ENCODE assay signal across 8 cellular contexts in genomic region chr19:47111682-47112165, GRCh38. TPM values are rescaled to one million over a fixed set of nuclear protein-coding genes. Genes with fewer than 3 reads are reported as not detected.
A peak's percentile ranks its signal among the peaks of the same experiment; 100 is the strongest.
DNase-seq lines count a peak whose midpoint lies in the region; ATAC-seq and TF ChIP-seq lines count a peak whose summit lies in the region.

No MANE protein-coding gene starts in this region.

- H3F3A ChIP-seq in neural cell (ENCODE audit: insufficient read depth, low read length, poor library complexity, severe bottlenecking): peaks cover 6% of the 10 kb centered on the region

- no peak for DNase-seq in LNCaP clone FGC (ENCODE audit: low read depth)
- no peak for DNase-seq in dedifferentiated amniotic fluid mesenchymal stem cell (ENCODE audit: extremely low spot score)
- no peak for DNase-seq in omental fat pad (ENCODE audit: low spot score)
- no peak for DNase-seq in NCI-H2081 (lab: John Stamatoyannopoulos, UW)

- peaks cover 34% of the 10 kb centered on the region for H3K79me2 ChIP-seq in neural cell (replicated peaks; ENCODE audit: insufficient read depth, low read length)

- peak overlapping the region; percentile 28 for H2AFZ ChIP-seq in neural cell (ENCODE audit: low read depth, low read length)

- H3K4me3 ChIP-seq in BLaER1 treated with 17β-estradiol and CSF1 and Interleukin-3, amounts not matched to agents 10 nM and 100 nM: peak overlapping the region; percentile 76 to 96 (median 88)
- H3K4me3 ChIP-seq in LNCaP clone FGC (ENCODE audit: low read depth, low read length) (peak overlapping the region; percentile 75), duodenal mucosa (ENCODE audit: low read depth in 1 of 2, low read length in 2 of 2) (peak overlapping the region; percentile 89 to 98), neural cell (ENCODE audit: low read length) (peak overlapping the region; percentile 90)

- H3K27me3 ChIP-seq in BLaER1 treated with 17β-estradiol and CSF1 and Interleukin-3, amounts not matched to agents 10 nM and 100 nM: no peaks in the 10 kb centered on the region
- no peaks in the 10 kb centered on the region for H3K27me3 ChIP-seq in duodenal mucosa (ENCODE audit: control insufficient read depth in 1 of 2, insufficient read depth in 2 of 2, low read length in 2 of 2)
- H3K27me3 ChIP-seq in neural cell (ENCODE audit: insufficient read depth, low read depth, low read length): no peaks in the 10 kb centered on the region

- no peaks in the 10 kb centered on the region for H3K9me2 ChIP-seq in neural cell (ENCODE audit: insufficient read depth, low read length)

- peak overlapping the region; percentile 100 for H3K27ac ChIP-seq in BLaER1 treated with 17β-estradiol and CSF1 and Interleukin-3, amounts not matched to agents 10 nM and 100 nM
- H3K27ac ChIP-seq in duodenal mucosa (ENCODE audit: low read depth, low read length) (peak overlapping the region; percentile 100), neural cell (ENCODE audit: low read length) (peak overlapping the region; percentile 100)

- ATAC-seq in GM18870 (IDR thresholded peaks at IDR 0.05; ENCODE audit: unreplicated experiment) (no peak), omental fat pad (ENCODE audit: low FRiP score) (no peak)

- no peak for TF ChIP-seq EP300 in neural cell (conservative IDR thresholded peaks at IDR 0.05; ENCODE audit: poor library complexity, severe bottlenecking)

- peak overlapping the region; percentile 96 to 100 (median 100) for H3K9ac ChIP-seq in BLaER1 treated with 17β-estradiol and CSF1 and Interleukin-3, amounts not matched to agents 10 nM and 100 nM
- peak overlapping the region; percentile 95 to 100 for H3K9ac ChIP-seq in duodenal mucosa (ENCODE audit: low read depth in 1 of 2, low read length in 2 of 2)
- peak overlapping the region; percentile 100 for H3K9ac ChIP-seq in neural cell (ENCODE audit: low read length)

- H3K9me3 ChIP-seq in BLaER1 treated with 17β-estradiol and CSF1 and Interleukin-3, amounts not matched to agents 10 nM and 100 nM (replicated peaks in 1 of 11): no peaks in the 10 kb centered on the region
- no peaks in the 10 kb centered on the region for H3K9me3 ChIP-seq in duodenal mucosa (ENCODE audit: control insufficient read depth in 1 of 2, low read length in 2 of 2)
- no peaks in the 10 kb centered on the region for H3K9me3 ChIP-seq in neural cell (ENCODE audit: low read length)

- H3K36me3 ChIP-seq in BLaER1 treated with 17β-estradiol and CSF1 and Interleukin-3, amounts not matched to agents 10 nM and 100 nM: peaks cover 6 to 16% (median 11%) of the 10 kb centered on the region in 11 experiments; a peak in 14 of 22 replicates
- H3K36me3 ChIP-seq in duodenal mucosa (ENCODE audit: control insufficient read depth in 1 of 2, insufficient read depth in 2 of 2, low read length in 2 of 2) (no peaks in the 10 kb centered on the region), neural cell (ENCODE audit: insufficient read depth, low read length) (no peaks in the 10 kb centered on the region)

- no peak for TF ChIP-seq RAD21 in neural cell (conservative IDR thresholded peaks at IDR 0.05)

- peak overlapping the region; percentile 75 to 94 (median 90) for H3K4me2 ChIP-seq in BLaER1 treated with 17β-estradiol and CSF1 and Interleukin-3, amounts not matched to agents 10 nM and 100 nM
- H3K4me2 ChIP-seq in neural cell (ENCODE audit: low read length): peak overlapping the region; percentile 97

- TF ChIP-seq CTCF in LNCaP clone FGC (IDR thresholded peaks at IDR 0.05; ENCODE audit: control insufficient read depth, extremely low read depth, insufficient read depth) (no peak), neural cell (IDR thresholded peaks at IDR 0.05; ENCODE audit: poor library complexity, severe bottlenecking) (no peak), omental fat pad (IDR thresholded peaks at IDR 0.05) (no peak)

- H4K20me1 ChIP-seq in BLaER1 treated with 17β-estradiol and CSF1 and Interleukin-3, amounts not matched to agents 10 nM and 100 nM: peaks cover 0 to 14% (median 5%) of the 10 kb centered on the region in 11 experiments; a peak in 10 of 22 replicates
- no peaks in the 10 kb centered on the region for H4K20me1 ChIP-seq in neural cell (ENCODE audit: insufficient read depth)

- peaks cover 42 to 54% (median 45%) of the 10 kb centered on the region in 10 experiments for H3K4me1 ChIP-seq in BLaER1 treated with 17β-estradiol and CSF1 and Interleukin-3, amounts not matched to agents 10 nM and 100 nM
- peaks cover 29 to 40% of the 10 kb centered on the region in 2 donors for H3K4me1 ChIP-seq in duodenal mucosa (ENCODE audit: control insufficient read depth in 1 of 2, insufficient read depth in 2 of 2, low read length in 2 of 2)

TF ChIP-seq in neural cell, 6 proteins besides CTCF, POLR2A, EP300 and RAD21:
- TF ChIP-seq REST (IDR thresholded peaks at IDR 0.05; ENCODE audit: borderline replicate concordance) (peak; percentile 7), EZH2 (IDR thresholded peaks at IDR 0.05; ENCODE audit: borderline replicate concordance, insufficient read depth, low read length, poor library complexity, severe bottlenecking) (no peak)

RNA-seq across cellular contexts. Expression of gene ZC3H4, which starts 1.9 kb away (rescaled TPM):
- 5.1 and 5.4 TPM in 2 replicates for polyA plus RNA-seq in neural cell
- 23.5 and 27.5 TPM in 2 replicates for polyA minus RNA-seq in neural cell
- total RNA-seq in omental fat pad: 10 to 100 TPM; 13.1 to 20.9 (median 18.0) TPM

RNA-seq across cellular contexts. Expression of gene SAE1, which starts 18.9 kb away (rescaled TPM):
- 177 and 178 TPM in 2 replicates for polyA plus RNA-seq in neural cell
- polyA minus RNA-seq in neural cell: 115 and 127 TPM in 2 replicates
- total RNA-seq in omental fat pad: 10 to 100 TPM; 36.5 to 50.7 (median 49.2) TPM
